1 cellular context compared by ENCODE assay signal in genomic region chr19:2631213-2631821, GRCh38.
TF ChIP-seq lines count a peak whose summit lies in the region.

No MANE protein-coding gene starts in this region.

TF ChIP-seq in K562, 482 proteins besides CTCF, POLR2A, EP300 and RAD21 (continued from another document and continues in another):
- no peak for TF ChIP-seq ZNF589 (CRISPR knock-in tag; IDR thresholded peaks at IDR 0.05; ENCODE audit: low read depth)
- TF ChIP-seq FIP1L1 (IDR thresholded peaks at IDR 0.05; ENCODE audit: low read depth, low read length, poor library complexity, severe bottlenecking) = no peak
- TF ChIP-seq ZC3H8 (IDR thresholded peaks at IDR 0.05) = no peak
- TF ChIP-seq POLR2G (IDR thresholded peaks at IDR 0.05; ENCODE audit: low read depth, low read length) = no peak
- no peak for TF ChIP-seq BRCA1 (IDR thresholded peaks at IDR 0.05)
- TF ChIP-seq BRCA1 (CRISPR knock-in tag; IDR thresholded peaks at IDR 0.05) = no peak
- no peak for TF ChIP-seq RBFOX2 (IDR thresholded peaks at IDR 0.05; ENCODE audit: low read depth, low read length)
- TF ChIP-seq ZNF780A (CRISPR knock-in tag; IDR thresholded peaks at IDR 0.05) = no peak
- TF ChIP-seq E2F8 (IDR thresholded peaks at IDR 0.05; ENCODE audit: low read depth, partially characterized antibody) = peak; percentile 61
- TF ChIP-seq CC2D1A (IDR thresholded peaks at IDR 0.05) = peak; percentile 40; the same call in 1 of the 2 replicates
- no peak for TF ChIP-seq E2F4 (CRISPR knock-in tag; IDR thresholded peaks at IDR 0.05; ENCODE audit: low read depth)
- no peak for TF ChIP-seq SNIP1 (IDR thresholded peaks at IDR 0.05; ENCODE audit: low read depth)
- no peak for TF ChIP-seq ZNF696 (CRISPR knock-in tag; conservative IDR thresholded peaks at IDR 0.05)
- TF ChIP-seq ZNF232 (CRISPR knock-in tag; IDR thresholded peaks at IDR 0.05) = no peak
- no peak for TF ChIP-seq MTA1 (IDR thresholded peaks at IDR 0.05; ENCODE audit: borderline replicate concordance)
- TF ChIP-seq RUNX1 (IDR thresholded peaks at IDR 0.05; ENCODE audit: low read depth) = no peak
- peak; percentile 78 for TF ChIP-seq GABPB1 (CRISPR knock-in tag; IDR thresholded peaks at IDR 0.05)
- TF ChIP-seq RAD51 (IDR thresholded peaks at IDR 0.05; ENCODE audit: borderline replicate concordance, low read depth) = no peak
- TF ChIP-seq CHD7 (IDR thresholded peaks at IDR 0.05; ENCODE audit: low read depth, low read length) = no peak
- no peak for TF ChIP-seq MAFF (IDR thresholded peaks at IDR 0.05; ENCODE audit: low read length)
- TF ChIP-seq TCF7 (IDR thresholded peaks at IDR 0.05; ENCODE audit: borderline replicate concordance) = no peak
- TF ChIP-seq ZNF398 (CRISPR knock-in tag; IDR thresholded peaks at IDR 0.05) = no peak
- TF ChIP-seq RHOXF2B (CRISPR knock-in tag; conservative IDR thresholded peaks at IDR 0.05) = no peak
- TF ChIP-seq ZNF212 (CRISPR knock-in tag; IDR thresholded peaks at IDR 0.05) = no peak
- peak; percentile 84 for TF ChIP-seq ZKSCAN1 (IDR thresholded peaks at IDR 0.05; ENCODE audit: low read depth, low read length)
- no peak for TF ChIP-seq MBD1 (CRISPR knock-in tag; IDR thresholded peaks at IDR 0.05)
- peak in 1 of 2 experiments; percentile 29 for TF ChIP-seq AFF1 (IDR thresholded peaks at IDR 0.05; ENCODE audit: low read depth in 1 of 2, partially characterized antibody in 2 of 2)
- no peak for TF ChIP-seq USF2 (CRISPR knock-in tag; IDR thresholded peaks at IDR 0.05)
- no peak for TF ChIP-seq SRSF1 (IDR thresholded peaks at IDR 0.05; ENCODE audit: low read depth, low read length)
- no peak for TF ChIP-seq ZNF140 (CRISPR knock-in tag; IDR thresholded peaks at IDR 0.05)
- no peak for TF ChIP-seq TFAP4 (CRISPR knock-in tag; IDR thresholded peaks at IDR 0.05; ENCODE audit: borderline replicate concordance)
- TF ChIP-seq NR3C1 (CRISPR knock-in tag; IDR thresholded peaks at IDR 0.05) = no peak
- TF ChIP-seq BHLHE40 (IDR thresholded peaks at IDR 0.05; ENCODE audit: low read length) = no peak
- TF ChIP-seq NCOA1 (IDR thresholded peaks at IDR 0.05; ENCODE audit: low read depth) = no peak
- no peak for TF ChIP-seq GTF2E2 (tag; IDR thresholded peaks at IDR 0.05)
- no peak for TF ChIP-seq RBM39 (optimal IDR thresholded peaks at IDR 0.05; ENCODE audit: low read depth, low read length)
